In the genomic region with DNA sequence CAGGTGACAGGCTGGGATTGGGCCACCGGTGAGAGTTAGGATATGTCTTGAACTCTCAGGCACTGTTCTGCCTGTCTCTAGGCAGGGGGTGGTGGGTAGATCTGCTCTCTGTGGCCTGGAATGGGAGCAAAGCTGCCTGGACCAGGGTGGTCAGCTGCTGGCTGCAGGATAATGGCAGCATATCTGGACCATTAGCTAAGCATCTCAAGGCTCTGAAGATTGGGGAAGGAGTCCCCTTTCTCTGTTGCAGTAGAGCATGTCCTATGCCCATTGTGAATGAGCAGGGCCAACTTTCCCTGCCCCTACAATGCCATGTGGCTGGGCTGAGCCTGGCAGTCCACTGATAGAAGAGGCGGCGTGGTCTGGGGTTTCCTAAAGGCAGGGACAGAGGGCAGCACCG, we compare ENCODE assay signal across 2 cellular contexts.
TF ChIP-seq lines count a peak whose summit lies in the region.

No MANE protein-coding gene starts in this region.

TF ChIP-seq in IMR-90, 13 proteins besides CTCF, POLR2A, EP300 and RAD21:
- TF ChIP-seq, protein P1, sequence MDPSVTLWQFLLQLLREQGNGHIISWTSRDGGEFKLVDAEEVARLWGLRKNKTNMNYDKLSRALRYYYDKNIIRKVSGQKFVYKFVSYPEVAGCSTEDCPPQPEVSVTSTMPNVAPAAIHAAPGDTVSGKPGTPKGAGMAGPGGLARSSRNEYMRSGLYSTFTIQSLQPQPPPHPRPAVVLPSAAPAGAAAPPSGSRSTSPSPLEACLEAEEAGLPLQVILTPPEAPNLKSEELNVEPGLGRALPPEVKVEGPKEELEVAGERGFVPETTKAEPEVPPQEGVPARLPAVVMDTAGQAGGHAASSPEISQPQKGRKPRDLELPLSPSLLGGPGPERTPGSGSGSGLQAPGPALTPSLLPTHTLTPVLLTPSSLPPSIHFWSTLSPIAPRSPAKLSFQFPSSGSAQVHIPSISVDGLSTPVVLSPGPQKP (IDR thresholded peaks at IDR 0.05; ENCODE audit: borderline replicate concordance, low read depth, low read length): no peak
- TF ChIP-seq RFX5 (IDR thresholded peaks at IDR 0.05; ENCODE audit: low read depth, low read length) (no peak), BHLHE40 (IDR thresholded peaks at IDR 0.05; ENCODE audit: low read depth, low read length) (no peak), CHD1 (IDR thresholded peaks at IDR 0.05; ENCODE audit: low read depth, low read length) (no peak), RCOR1 (IDR thresholded peaks at IDR 0.05; ENCODE audit: insufficient replicate concordance, low read length) (no peak), MAZ (IDR thresholded peaks at IDR 0.05; ENCODE audit: borderline replicate concordance, low read depth, low read length) (no peak), SMC3 (IDR thresholded peaks at IDR 0.05; ENCODE audit: low read depth, low read length) (no peak), FOS (IDR thresholded peaks at IDR 0.05; ENCODE audit: low read depth, low read length) (no peak), MAFK (IDR thresholded peaks at IDR 0.05; ENCODE audit: low read depth, low read length) (no peak), NFE2L2 (IDR thresholded peaks at IDR 0.05; ENCODE audit: low read depth, low read length) (no peak), CEBPB (IDR thresholded peaks at IDR 0.05; ENCODE audit: low read depth, low read length) (no peak), MXI1 (IDR thresholded peaks at IDR 0.05; ENCODE audit: borderline replicate concordance, low read depth, low read length) (no peak)
- TF ChIP-seq, protein P2, sequence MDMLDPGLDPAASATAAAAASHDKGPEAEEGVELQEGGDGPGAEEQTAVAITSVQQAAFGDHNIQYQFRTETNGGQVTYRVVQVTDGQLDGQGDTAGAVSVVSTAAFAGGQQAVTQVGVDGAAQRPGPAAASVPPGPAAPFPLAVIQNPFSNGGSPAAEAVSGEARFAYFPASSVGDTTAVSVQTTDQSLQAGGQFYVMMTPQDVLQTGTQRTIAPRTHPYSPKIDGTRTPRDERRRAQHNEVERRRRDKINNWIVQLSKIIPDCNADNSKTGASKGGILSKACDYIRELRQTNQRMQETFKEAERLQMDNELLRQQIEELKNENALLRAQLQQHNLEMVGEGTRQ (IDR thresholded peaks at IDR 0.05; ENCODE audit: low read depth, low read length): no peak

TF ChIP-seq in H1, 55 proteins besides CTCF, POLR2A, EP300 and RAD21:
- TF ChIP-seq SAP30 (IDR thresholded peaks at IDR 0.05; ENCODE audit: insufficient read depth, insufficient replicate concordance, low read length) (no peak), SUZ12 (IDR thresholded peaks at IDR 0.05; ENCODE audit: low read length) (no peak), POLR2AphosphoS5 (IDR thresholded peaks at IDR 0.05; ENCODE audit: low read depth, low read length) (no peak), CHD1 (IDR thresholded peaks at IDR 0.05; ENCODE audit: low read depth, low read length) (no peak), FOSL1 (IDR thresholded peaks at IDR 0.05; ENCODE audit: insufficient read depth, low read depth, low read length) (no peak), RXRA (IDR thresholded peaks at IDR 0.05; ENCODE audit: insufficient read depth, low read depth, low read length) (no peak), TEAD4 (IDR thresholded peaks at IDR 0.05; ENCODE audit: low read depth, low read length) (no peak), TBP (IDR thresholded peaks at IDR 0.05; ENCODE audit: low read depth, low read length) (no peak), SRF (IDR thresholded peaks at IDR 0.05; ENCODE audit: low read depth, low read length) (no peak), CREB1 (IDR thresholded peaks at IDR 0.05) (no peak), NANOG (IDR thresholded peaks at IDR 0.05; ENCODE audit: insufficient read depth, low read depth, low read length, poor library complexity, severe bottlenecking) (no peak), CHD2 (IDR thresholded peaks at IDR 0.05; ENCODE audit: low read length) (no peak), NRF1 (IDR thresholded peaks at IDR 0.05; ENCODE audit: low read depth, low read length) (no peak), TAF1 (IDR thresholded peaks at IDR 0.05; ENCODE audit: low read depth, low read length) (no peak)
- TF ChIP-seq, protein P3, sequence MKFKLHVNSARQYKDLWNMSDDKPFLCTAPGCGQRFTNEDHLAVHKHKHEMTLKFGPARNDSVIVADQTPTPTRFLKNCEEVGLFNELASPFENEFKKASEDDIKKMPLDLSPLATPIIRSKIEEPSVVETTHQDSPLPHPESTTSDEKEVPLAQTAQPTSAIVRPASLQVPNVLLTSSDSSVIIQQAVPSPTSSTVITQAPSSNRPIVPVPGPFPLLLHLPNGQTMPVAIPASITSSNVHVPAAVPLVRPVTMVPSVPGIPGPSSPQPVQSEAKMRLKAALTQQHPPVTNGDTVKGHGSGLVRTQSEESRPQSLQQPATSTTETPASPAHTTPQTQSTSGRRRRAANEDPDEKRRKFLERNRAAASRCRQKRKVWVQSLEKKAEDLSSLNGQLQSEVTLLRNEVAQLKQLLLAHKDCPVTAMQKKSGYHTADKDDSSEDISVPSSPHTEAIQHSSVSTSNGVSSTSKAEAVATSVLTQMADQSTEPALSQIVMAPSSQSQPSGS (IDR thresholded peaks at IDR 0.05; ENCODE audit: low read length): no peak
- TF ChIP-seq, protein P4, sequence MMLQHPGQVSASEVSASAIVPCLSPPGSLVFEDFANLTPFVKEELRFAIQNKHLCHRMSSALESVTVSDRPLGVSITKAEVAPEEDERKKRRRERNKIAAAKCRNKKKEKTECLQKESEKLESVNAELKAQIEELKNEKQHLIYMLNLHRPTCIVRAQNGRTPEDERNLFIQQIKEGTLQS (IDR thresholded peaks at IDR 0.05; ENCODE audit: insufficient read depth, low read depth, low read length): no peak
- TF ChIP-seq, protein P5, sequence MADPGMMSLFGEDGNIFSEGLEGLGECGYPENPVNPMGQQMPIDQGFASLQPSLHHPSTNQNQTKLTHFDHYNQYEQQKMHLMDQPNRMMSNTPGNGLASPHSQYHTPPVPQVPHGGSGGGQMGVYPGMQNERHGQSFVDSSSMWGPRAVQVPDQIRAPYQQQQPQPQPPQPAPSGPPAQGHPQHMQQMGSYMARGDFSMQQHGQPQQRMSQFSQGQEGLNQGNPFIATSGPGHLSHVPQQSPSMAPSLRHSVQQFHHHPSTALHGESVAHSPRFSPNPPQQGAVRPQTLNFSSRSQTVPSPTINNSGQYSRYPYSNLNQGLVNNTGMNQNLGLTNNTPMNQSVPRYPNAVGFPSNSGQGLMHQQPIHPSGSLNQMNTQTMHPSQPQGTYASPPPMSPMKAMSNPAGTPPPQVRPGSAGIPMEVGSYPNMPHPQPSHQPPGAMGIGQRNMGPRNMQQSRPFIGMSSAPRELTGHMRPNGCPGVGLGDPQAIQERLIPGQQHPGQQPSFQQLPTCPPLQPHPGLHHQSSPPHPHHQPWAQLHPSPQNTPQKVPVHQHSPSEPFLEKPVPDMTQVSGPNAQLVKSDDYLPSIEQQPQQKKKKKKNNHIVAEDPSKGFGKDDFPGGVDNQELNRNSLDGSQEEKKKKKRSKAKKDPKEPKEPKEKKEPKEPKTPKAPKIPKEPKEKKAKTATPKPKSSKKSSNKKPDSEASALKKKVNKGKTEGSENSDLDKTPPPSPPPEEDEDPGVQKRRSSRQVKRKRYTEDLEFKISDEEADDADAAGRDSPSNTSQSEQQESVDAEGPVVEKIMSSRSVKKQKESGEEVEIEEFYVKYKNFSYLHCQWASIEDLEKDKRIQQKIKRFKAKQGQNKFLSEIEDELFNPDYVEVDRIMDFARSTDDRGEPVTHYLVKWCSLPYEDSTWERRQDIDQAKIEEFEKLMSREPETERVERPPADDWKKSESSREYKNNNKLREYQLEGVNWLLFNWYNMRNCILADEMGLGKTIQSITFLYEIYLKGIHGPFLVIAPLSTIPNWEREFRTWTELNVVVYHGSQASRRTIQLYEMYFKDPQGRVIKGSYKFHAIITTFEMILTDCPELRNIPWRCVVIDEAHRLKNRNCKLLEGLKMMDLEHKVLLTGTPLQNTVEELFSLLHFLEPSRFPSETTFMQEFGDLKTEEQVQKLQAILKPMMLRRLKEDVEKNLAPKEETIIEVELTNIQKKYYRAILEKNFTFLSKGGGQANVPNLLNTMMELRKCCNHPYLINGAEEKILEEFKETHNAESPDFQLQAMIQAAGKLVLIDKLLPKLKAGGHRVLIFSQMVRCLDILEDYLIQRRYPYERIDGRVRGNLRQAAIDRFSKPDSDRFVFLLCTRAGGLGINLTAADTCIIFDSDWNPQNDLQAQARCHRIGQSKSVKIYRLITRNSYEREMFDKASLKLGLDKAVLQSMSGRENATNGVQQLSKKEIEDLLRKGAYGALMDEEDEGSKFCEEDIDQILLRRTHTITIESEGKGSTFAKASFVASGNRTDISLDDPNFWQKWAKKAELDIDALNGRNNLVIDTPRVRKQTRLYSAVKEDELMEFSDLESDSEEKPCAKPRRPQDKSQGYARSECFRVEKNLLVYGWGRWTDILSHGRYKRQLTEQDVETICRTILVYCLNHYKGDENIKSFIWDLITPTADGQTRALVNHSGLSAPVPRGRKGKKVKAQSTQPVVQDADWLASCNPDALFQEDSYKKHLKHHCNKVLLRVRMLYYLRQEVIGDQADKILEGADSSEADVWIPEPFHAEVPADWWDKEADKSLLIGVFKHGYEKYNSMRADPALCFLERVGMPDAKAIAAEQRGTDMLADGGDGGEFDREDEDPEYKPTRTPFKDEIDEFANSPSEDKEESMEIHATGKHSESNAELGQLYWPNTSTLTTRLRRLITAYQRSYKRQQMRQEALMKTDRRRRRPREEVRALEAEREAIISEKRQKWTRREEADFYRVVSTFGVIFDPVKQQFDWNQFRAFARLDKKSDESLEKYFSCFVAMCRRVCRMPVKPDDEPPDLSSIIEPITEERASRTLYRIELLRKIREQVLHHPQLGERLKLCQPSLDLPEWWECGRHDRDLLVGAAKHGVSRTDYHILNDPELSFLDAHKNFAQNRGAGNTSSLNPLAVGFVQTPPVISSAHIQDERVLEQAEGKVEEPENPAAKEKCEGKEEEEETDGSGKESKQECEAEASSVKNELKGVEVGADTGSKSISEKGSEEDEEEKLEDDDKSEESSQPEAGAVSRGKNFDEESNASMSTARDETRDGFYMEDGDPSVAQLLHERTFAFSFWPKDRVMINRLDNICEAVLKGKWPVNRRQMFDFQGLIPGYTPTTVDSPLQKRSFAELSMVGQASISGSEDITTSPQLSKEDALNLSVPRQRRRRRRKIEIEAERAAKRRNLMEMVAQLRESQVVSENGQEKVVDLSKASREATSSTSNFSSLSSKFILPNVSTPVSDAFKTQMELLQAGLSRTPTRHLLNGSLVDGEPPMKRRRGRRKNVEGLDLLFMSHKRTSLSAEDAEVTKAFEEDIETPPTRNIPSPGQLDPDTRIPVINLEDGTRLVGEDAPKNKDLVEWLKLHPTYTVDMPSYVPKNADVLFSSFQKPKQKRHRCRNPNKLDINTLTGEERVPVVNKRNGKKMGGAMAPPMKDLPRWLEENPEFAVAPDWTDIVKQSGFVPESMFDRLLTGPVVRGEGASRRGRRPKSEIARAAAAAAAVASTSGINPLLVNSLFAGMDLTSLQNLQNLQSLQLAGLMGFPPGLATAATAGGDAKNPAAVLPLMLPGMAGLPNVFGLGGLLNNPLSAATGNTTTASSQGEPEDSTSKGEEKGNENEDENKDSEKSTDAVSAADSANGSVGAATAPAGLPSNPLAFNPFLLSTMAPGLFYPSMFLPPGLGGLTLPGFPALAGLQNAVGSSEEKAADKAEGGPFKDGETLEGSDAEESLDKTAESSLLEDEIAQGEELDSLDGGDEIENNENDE (IDR thresholded peaks at IDR 0.05; ENCODE audit: insufficient replicate concordance, low read length): no peak
- TF ChIP-seq, protein P6, sequence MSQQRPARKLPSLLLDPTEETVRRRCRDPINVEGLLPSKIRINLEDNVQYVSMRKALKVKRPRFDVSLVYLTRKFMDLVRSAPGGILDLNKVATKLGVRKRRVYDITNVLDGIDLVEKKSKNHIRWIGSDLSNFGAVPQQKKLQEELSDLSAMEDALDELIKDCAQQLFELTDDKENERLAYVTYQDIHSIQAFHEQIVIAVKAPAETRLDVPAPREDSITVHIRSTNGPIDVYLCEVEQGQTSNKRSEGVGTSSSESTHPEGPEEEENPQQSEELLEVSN (IDR thresholded peaks at IDR 0.05): no peak
